Comparison of ENCODE assay signal across 10 cellular contexts in genomic region chr11:2777871-2778629, GRCh38.
DNase-seq lines count a peak whose midpoint lies in the region; ATAC-seq and TF ChIP-seq lines count a peak whose summit lies in the region.
"Had no signal": no experiment of that assay in that cellular context is flagged by ENCODE, and none has a peak within 500 bp of the region (broad histone marks: within the 10 kb centered on the region; RNA-seq: fewer than 3 reads in every experiment).

No MANE protein-coding gene starts in this region.

- TF ChIP-seq CTCF in thyroid gland (IDR thresholded peaks at IDR 0.05) = no peak

- intact Hi-C loops in left colon (cut with DNase I, micrococcal nuclease) = no loop called here
- intact Hi-C loops in thyroid gland (cut with DNase I) = no loop called here

- peak overlapping the region; percentile 85 to 93 (median 92) for H3K27ac ChIP-seq in thyroid gland

- no peak for ATAC-seq in left colon
- ATAC-seq in stimulated activated memory B cell treated with anti-CD40 and anti-IgM and Interleukin-4, amounts not matched to agents 10 μg/mL and 1 μg/mL and 100 μg/mL, for 72 hours = no peak
- ATAC-seq: CD8-positive, alpha-beta T cell; naive thymus-derived CD8-positive, alpha-beta T cell had no signal

- H3K4me1 Mint-ChIP-seq in activated CD4-positive, alpha-beta T cell treated with anti-CD3 and anti-CD28 coated beads, Interleukin-2, amount 10 ng/mL, durations not matched to agents 7 days and 5 days = peaks cover 6% of the 10 kb centered on the region
- peaks cover 12% of the 10 kb centered on the region for H3K4me1 Mint-ChIP-seq in stimulated activated memory B cell treated with anti-CD40 and anti-IgM and Interleukin-4, amounts not matched to agents 10 μg/mL and 1 μg/mL and 100 μg/mL, for 72 hours

- no peaks in the 10 kb centered on the region for H3K9me3 Mint-ChIP-seq in activated CD4-positive, alpha-beta T cell treated with anti-CD3 and anti-CD28 coated beads, Interleukin-2, amount 10 ng/mL, durations not matched to agents 7 days and 5 days
- H3K9me3 Mint-ChIP-seq in stimulated activated memory B cell treated with anti-CD40 and anti-IgM and Interleukin-4, amounts not matched to agents 10 μg/mL and 1 μg/mL and 100 μg/mL, for 72 hours = no peaks in the 10 kb centered on the region
- H3K9me3 Mint-ChIP-seq: CD8-positive, alpha-beta T cell; naive thymus-derived CD8-positive, alpha-beta T cell had no signal

- H3K4me3 ChIP-seq in thyroid gland (replicated peaks in 1 of 3) = no peak overlapping the region

- H3K9me3 ChIP-seq in thyroid gland = no peaks in the 10 kb centered on the region

- DNase-seq in activated CD4-positive, alpha-beta T cell treated with anti-CD3 and anti-CD28 coated beads, Interleukin-2, amount 10 ng/mL, durations not matched to agents 7 days and 5 days = peak; percentile 4
- no peak for DNase-seq in activated CD4-positive, alpha-beta T cell treated with anti-CD3 and anti-CD28 coated beads, Interleukin-2, amount 50 U/mL, for 1 hour
- DNase-seq in activated CD8-positive, alpha-beta memory T cell treated with anti-CD3 and anti-CD28 coated beads, Interleukin-2, amount 50 U/mL, for 48 hours = peak; percentile 44
- DNase-seq in left colon (peak; percentile 19 to 30), thyroid gland (peak; percentile 19 to 31), ecto neural progenitor cell (ENCODE audit: low spot score) (no peak)
- DNase-seq in stimulated activated CD4-positive, alpha-beta T cell treated with anti-CD3 and anti-CD28 coated beads, Interleukin-4, amount 100 ng/mL, for 1 hour = no peak

- H3K27ac Mint-ChIP-seq in activated CD4-positive, alpha-beta T cell treated with anti-CD3 and anti-CD28 coated beads, Interleukin-2, amount 10 ng/mL, durations not matched to agents 7 days and 5 days = no peak overlapping the region
- H3K27ac Mint-ChIP-seq in stimulated activated memory B cell treated with anti-CD40 and anti-IgM and Interleukin-4, amounts not matched to agents 10 μg/mL and 1 μg/mL and 100 μg/mL, for 72 hours = no peak overlapping the region
- H3K27ac Mint-ChIP-seq: CD8-positive, alpha-beta T cell; naive thymus-derived CD8-positive, alpha-beta T cell had no signal

- CTCF ChIA-PET in activated CD4-positive, alpha-beta T cell treated with anti-CD3 and anti-CD28 coated beads, Interleukin-2, amount 10 ng/mL, durations not matched to agents 7 days and 5 days (lab: Charles Lee) = no interaction called here

- no peak for TF ChIP-seq POLR2A in thyroid gland (IDR thresholded peaks at IDR 0.05)

- 78 to 89% methylated on average over 6 to 20 of the region's 27 CpGs for WGBS in thyroid gland, 2 donors

- POLR2A ChIA-PET in activated CD4-positive, alpha-beta T cell treated with anti-CD3 and anti-CD28 coated beads, Interleukin-2, amount 10 ng/mL, durations not matched to agents 7 days and 5 days (lab: Charles Lee) = no interaction called here

- peaks cover 2% of the 10 kb centered on the region for H3K27me3 Mint-ChIP-seq in activated CD4-positive, alpha-beta T cell treated with anti-CD3 and anti-CD28 coated beads, Interleukin-2, amount 10 ng/mL, durations not matched to agents 7 days and 5 days
- H3K27me3 Mint-ChIP-seq in stimulated activated memory B cell treated with anti-CD40 and anti-IgM and Interleukin-4, amounts not matched to agents 10 μg/mL and 1 μg/mL and 100 μg/mL, for 72 hours = no peaks in the 10 kb centered on the region
- H3K27me3 Mint-ChIP-seq: naive thymus-derived CD8-positive, alpha-beta T cell had no signal

- H3K36me3 ChIP-seq in thyroid gland = no peaks in the 10 kb centered on the region

- peaks cover 34 to 46% of the 10 kb centered on the region in 2 donors for H3K4me1 ChIP-seq in thyroid gland

- no peaks in the 10 kb centered on the region for H3K36me3 Mint-ChIP-seq in activated CD4-positive, alpha-beta T cell treated with anti-CD3 and anti-CD28 coated beads, Interleukin-2, amount 10 ng/mL, durations not matched to agents 7 days and 5 days (ENCODE audit: low read depth)
- H3K36me3 Mint-ChIP-seq in stimulated activated memory B cell treated with anti-CD40 and anti-IgM and Interleukin-4, amounts not matched to agents 10 μg/mL and 1 μg/mL and 100 μg/mL, for 72 hours = peaks cover 36% of the 10 kb centered on the region

- H3K27me3 ChIP-seq in thyroid gland = no peaks in the 10 kb centered on the region

- H3K4me3 Mint-ChIP-seq in activated CD4-positive, alpha-beta T cell treated with anti-CD3 and anti-CD28 coated beads, Interleukin-2, amount 10 ng/mL, durations not matched to agents 7 days and 5 days = no peak overlapping the region
- H3K4me3 Mint-ChIP-seq in stimulated activated memory B cell treated with anti-CD40 and anti-IgM and Interleukin-4, amounts not matched to agents 10 μg/mL and 1 μg/mL and 100 μg/mL, for 72 hours = no peak overlapping the region
- H3K4me3 Mint-ChIP-seq: CD8-positive, alpha-beta T cell; naive thymus-derived CD8-positive, alpha-beta T cell had no signal

Comparison
In these comparisons a context has a peak if more than half of its experiments do, and no peak if none do; other contexts are left out.
1. DNase-seq: peak in activated CD4-positive, alpha-beta T cell treated with anti-CD3 and anti-CD28 coated beads, Interleukin-2, amount 10 ng/mL, durations not matched to agents 7 days and 5 days (single experiment), activated CD8-positive, alpha-beta memory T cell treated with anti-CD3 and anti-CD28 coated beads, Interleukin-2, amount 50 U/mL, for 48 hours (single experiment), left colon (2 of 2) and thyroid gland (2 of 2); none in activated CD4-positive, alpha-beta T cell treated with anti-CD3 and anti-CD28 coated beads, Interleukin-2, amount 50 U/mL, for 1 hour (single experiment), ecto neural progenitor cell (single experiment) and stimulated activated CD4-positive, alpha-beta T cell treated with anti-CD3 and anti-CD28 coated beads, Interleukin-4, amount 100 ng/mL, for 1 hour (single experiment).